17 cellular contexts compared by ENCODE assay signal in genomic region chr1:20339811-20340457, GRCh38. TPM values are rescaled to one million over a fixed set of nuclear protein-coding genes. Genes with fewer than 3 reads are reported as not detected.
DNase-seq lines count a peak whose midpoint lies in the region; ATAC-seq, FAIRE-seq and TF ChIP-seq lines count a peak whose summit lies in the region.
"Had no signal": no experiment of that assay in that cellular context is flagged by ENCODE, and none has a peak within 500 bp of the region (broad histone marks: within the 10 kb centered on the region; RNA-seq: fewer than 3 reads in every experiment).

No MANE protein-coding gene starts in this region.

- in situ Hi-C loops in GM12878 (cut with MboI) = no loop called here

- H3K27ac ChIP-seq in GM12878 (ENCODE audit: control insufficient read depth, insufficient read depth) (no peak overlapping the region), osteoblast (ENCODE audit: low read depth, low read length) (no peak overlapping the region), body of pancreas (no peak overlapping the region)
- H3K27ac ChIP-seq: stomach had no signal

- CTCF ChIA-PET in GM12878 (lab: Yijun Ruan, JAX) = no interaction called here

- ATAC-seq in GM12878 (no peak), body of pancreas (no peak), GM19351 (IDR thresholded peaks at IDR 0.05; ENCODE audit: unreplicated experiment) (no peak)

- no peaks in the 10 kb centered on the region; a peak in 1 of 4 replicates for H3K27me3 ChIP-seq in GM12878 (replicated peaks in 1 of 2; ENCODE audit: control insufficient read depth in 2 of 2, insufficient read depth in 2 of 2, low read length in 1 of 2)
- peaks cover 44% of the 10 kb centered on the region for H3K27me3 ChIP-seq in osteoblast (ENCODE audit: insufficient read depth, low read length)
- H3K27me3 ChIP-seq in body of pancreas = no peaks in the 10 kb centered on the region

- no peak overlapping the region for H3K9ac ChIP-seq in GM12878 (ENCODE audit: control insufficient read depth, insufficient read depth, low read length)

- TF ChIP-seq RAD21 in GM12878 (IDR thresholded peaks at IDR 0.05; ENCODE audit: insufficient read depth, low read depth, low read length) = no peak

- DNase-seq in NCI-H748 (lab: John Stamatoyannopoulos, UW; ENCODE audit: unreplicated experiment) (peak; percentile 51), NCI-H748 treated with DMSO at 0.1 percent for 48 hours (lab: John Stamatoyannopoulos, UW) (no peak), NCI-H1092 treated with DMSO at 0.1 percent for 48 hours (lab: John Stamatoyannopoulos, UW) (peak; percentile 85), GM12878 (ENCODE audit: low read depth, low spot score) (no peak), osteoblast (ENCODE audit: insufficient read length, low spot score, missing footprints) (peak; percentile 82), SK-N-DZ (ENCODE audit: low spot score) (no peak), body of pancreas (no peak)
- DNase-seq: activated CD4-positive, alpha-beta T cell treated with anti-CD3 and anti-CD28 coated beads, Interleukin-2, amount 10 ng/mL, durations not matched to agents 24 days and 14 days; activated naive CD8-positive, alpha-beta T cell treated with anti-CD3 and anti-CD28 coated beads, Interleukin-2, amount 10 ng/mL, durations not matched to agents 7 days and 5 days; effector CD8-positive, alpha-beta T cell; GF-D8; KG1; naive B cell; NCI-H146; stomach had no signal

- intact Hi-C loops in GM12878 (cut with micrococcal nuclease; ENCODE audit: unreplicated experiment) (no loop called here), body of pancreas (cut with DNase I) (no loop called here)

- H3K4me2 ChIP-seq in GM12878 (ENCODE audit: control insufficient read depth, insufficient read depth) (no peak overlapping the region), osteoblast (ENCODE audit: insufficient read depth, low read length) (no peak overlapping the region)

- 47% methylated on average over 9 of the region's 9 CpGs for WGBS in GM12878 (ENCODE audit: insufficient coverage, insufficient replicate concordance, low lambda C conversion rate, missing lambda C conversion rate)
- WGBS in body of pancreas, 2 donors = 66 to 72% methylated on average over 9 of the region's 9 CpGs

- no TSS peak for BruUV-seq in GM12878 (replicated peaks; lab: Mats Ljungman, UMichigan)

- TF ChIP-seq CTCF in GM12878 (IDR thresholded peaks at IDR 0.05 in 2 of 3, conservative IDR thresholded peaks at IDR 0.05 in 1 of 3; ENCODE audit: control insufficient read depth in 2 of 3, extremely low read depth in 1 of 3, insufficient read depth in 1 of 3, low read depth in 3 of 3, low read length in 3 of 3) (no peak), osteoblast (IDR thresholded peaks at IDR 0.05; ENCODE audit: extremely low read depth, low read depth, low read length) (no peak), body of pancreas (IDR thresholded peaks at IDR 0.05) (no peak)

- POLR2A ChIA-PET in GM12878 (lab: Charles Lee) = interaction anchor here (0.6 kb wide), 1 partner anchor 412 kb away, joined by 3 read pairs; no protein-coding TSS in a partner anchor

- TF ChIP-seq EP300 in GM12878 (IDR thresholded peaks at IDR 0.05; ENCODE audit: borderline replicate concordance in 1 of 2, control insufficient read depth in 1 of 2, low read depth in 2 of 2, low read length in 2 of 2) = no peak

- no peak for TF ChIP-seq POLR2A in GM12878 (IDR thresholded peaks at IDR 0.05; ENCODE audit: low read depth, low read length)
- no peak for TF ChIP-seq POLR2A in body of pancreas (IDR thresholded peaks at IDR 0.05)

- no peaks in the 10 kb centered on the region for H3K79me2 ChIP-seq in GM12878 (ENCODE audit: control insufficient read depth, insufficient read depth, low read length)
- H3K79me2 ChIP-seq in osteoblast (ENCODE audit: insufficient read depth, low read length) = no peaks in the 10 kb centered on the region

- H4K20me1 ChIP-seq in GM12878 (ENCODE audit: control insufficient read depth, insufficient read depth) (no peaks in the 10 kb centered on the region), osteoblast (ENCODE audit: insufficient read depth, low read length) (no peaks in the 10 kb centered on the region)

- no peaks in the 10 kb centered on the region for H3K36me3 ChIP-seq in GM12878 (ENCODE audit: control insufficient read depth in 2 of 2, insufficient read depth in 2 of 2, low read length in 1 of 2)
- no peaks in the 10 kb centered on the region for H3K36me3 ChIP-seq in osteoblast (ENCODE audit: insufficient read depth, low read length)
- no peaks in the 10 kb centered on the region for H3K36me3 ChIP-seq in body of pancreas (replicated peaks in 1 of 2; ENCODE audit: insufficient read depth in 1 of 2, low read depth in 2 of 2)
- H3K36me3 ChIP-seq: stomach had no signal

- no peak for FAIRE-seq in GM12878 (lab: Jason Lieb, UNC)

- H3K4me3 ChIP-seq in GM12878 = no peak overlapping the region
- no peak overlapping the region for H3K4me3 ChIP-seq in osteoblast (ENCODE audit: insufficient read depth, low read length)
- no peak overlapping the region for H3K4me3 ChIP-seq in body of pancreas
- H3K4me3 ChIP-seq: stomach had no signal

- H3K4me1 ChIP-seq in GM12878 (ENCODE audit: control insufficient read depth, insufficient read depth, low read length) (no peaks in the 10 kb centered on the region), osteoblast (ENCODE audit: insufficient read depth, low read length) (no peaks in the 10 kb centered on the region), body of pancreas (no peaks in the 10 kb centered on the region)

- H3K9me3 ChIP-seq in GM12878 (replicated peaks; ENCODE audit: control insufficient read depth, insufficient read depth, low read length) = no peaks in the 10 kb centered on the region
- no peaks in the 10 kb centered on the region for H3K9me3 ChIP-seq in osteoblast (ENCODE audit: low read depth, low read length)
- no peaks in the 10 kb centered on the region for H3K9me3 ChIP-seq in body of pancreas
- H3K9me3 ChIP-seq: stomach had no signal

- RAD21 ChIA-PET in GM12878 (lab: Charles Lee; ENCODE audit: unreplicated experiment) = no interaction called here

- SMC1A ChIA-PET in GM12878 (lab: Charles Lee; ENCODE audit: uncharacterized antibody, unreplicated experiment) = no interaction called here

- H2AFZ ChIP-seq in GM12878 (ENCODE audit: control insufficient read depth, low read depth, low read length) = no peak overlapping the region
- H2AFZ ChIP-seq in osteoblast (ENCODE audit: low read length) = no peak overlapping the region

TF ChIP-seq in GM12878, 131 proteins besides CTCF, POLR2A, EP300 and RAD21:
- TF ChIP-seq MYB (IDR thresholded peaks at IDR 0.05; ENCODE audit: borderline replicate concordance, low read depth, low read length) (no peak), BMI1 (IDR thresholded peaks at IDR 0.05; ENCODE audit: borderline replicate concordance) (0 out of 2 replicates have a peak, but pooled peaks have one; percentile 38)

RNA-seq across cellular contexts. Expression of gene VWA5B1, which starts 49.3 kb away (rescaled TPM):
- 0.76 and 1.1 TPM in 2 replicates for total RNA-seq in GM12878 (2013; cell fraction: nucleolus; rRNA removed)
- total RNA-seq in GM12878 (2014; rRNA removed) (under 0.01 TPM in 1 of 2 replicates, not detected in the other), GM12878 (2014; rRNA removed; fragmentation: Illumina TruSeq; extraction: Trizol) (not detected in 2 replicates), GM12878 (2021) (not detected in 2 replicates), osteoblast (not detected in 2 replicates), body of pancreas (not detected)
- polyA plus RNA-seq in GM12878 (2011; ENCODE audit: low read depth) = not detected
- polyA plus RNA-seq in GM12878 (2011; rRNA removed) (0.03 and 0.05 TPM in 2 replicates), GM12878 (2014; fragmentation: Illumina TruSeq; extraction: Trizol) (0.01 TPM in 1 of 2 replicates, not detected in the other), GM12878 (2014; fragmentation: Nextera tagmentation; extraction: Ambion mirVana) (not detected), GM12878 (2014; rRNA removed) (not detected in 2 replicates), GM12878 (2016; fragmentation: Nextera tagmentation; extraction: Ambion mirVana) (not detected)
- polyA plus RNA-seq in GM12878 (2011; cell fraction: cytosol; rRNA removed) = 0.01 and 0.23 TPM in 2 replicates
- polyA plus RNA-seq in GM12878 (2011; cell fraction: nucleus; rRNA removed) = 0.10 and 0.13 TPM in 2 replicates
- polyA plus RNA-seq in GM12878 (2012) = 0.04 TPM in 1 of 2 replicates, not detected in the other
- polyA minus RNA-seq in GM12878 (2011; rRNA and poly(A)+ RNA removed) = not detected in 2 replicates
- polyA minus RNA-seq in GM12878 (2011; cell fraction: cytosol; rRNA and poly(A)+ RNA removed) = not detected in 2 replicates
- under 0.01 TPM in 1 of 2 replicates, not detected in the other for polyA minus RNA-seq in GM12878 (2011; cell fraction: nucleus; rRNA and poly(A)+ RNA removed)
- polyA plus RNA-seq in SK-N-DZ (2014; cell fraction: cytosol; rRNA removed) = not detected in 2 replicates
- polyA plus RNA-seq in SK-N-DZ (2014; cell fraction: nucleus; rRNA removed) = not detected in 2 replicates
- total RNA-seq: activated CD4-positive, alpha-beta T cell treated with anti-CD3 and anti-CD28 coated beads, Interleukin-2, amount 10 ng/mL, durations not matched to agents 24 days and 14 days; activated naive CD8-positive, alpha-beta T cell treated with anti-CD3 and anti-CD28 coated beads, Interleukin-2, amount 10 ng/mL, durations not matched to agents 7 days and 5 days; liver; stomach had no signal
- polyA plus RNA-seq: liver, stomach had no signal

Comparison
In these comparisons a context has a peak if more than half of its experiments do, and no peak if none do; other contexts are left out.
1. DNase-seq: peak in NCI-H748 (single experiment), NCI-H1092 treated with DMSO at 0.1 percent for 48 hours (single experiment) and osteoblast (single experiment); none in NCI-H748 treated with DMSO at 0.1 percent for 48 hours (single experiment), GM12878 (single experiment), SK-N-DZ (single experiment) and body of pancreas (0 of 4).